1 cellular context compared by ENCODE assay signal in genomic region chr13:49044849-49045248, GRCh38.
TF ChIP-seq lines count a peak whose summit lies in the region.

No MANE protein-coding gene starts in this region.

TF ChIP-seq in SK-N-SH treated with all-trans-retinoic acid at 6 μM for 48 hours, 23 proteins besides CTCF, POLR2A, EP300 and RAD21 (continued from another document):
- TF ChIP-seq, protein P1, sequence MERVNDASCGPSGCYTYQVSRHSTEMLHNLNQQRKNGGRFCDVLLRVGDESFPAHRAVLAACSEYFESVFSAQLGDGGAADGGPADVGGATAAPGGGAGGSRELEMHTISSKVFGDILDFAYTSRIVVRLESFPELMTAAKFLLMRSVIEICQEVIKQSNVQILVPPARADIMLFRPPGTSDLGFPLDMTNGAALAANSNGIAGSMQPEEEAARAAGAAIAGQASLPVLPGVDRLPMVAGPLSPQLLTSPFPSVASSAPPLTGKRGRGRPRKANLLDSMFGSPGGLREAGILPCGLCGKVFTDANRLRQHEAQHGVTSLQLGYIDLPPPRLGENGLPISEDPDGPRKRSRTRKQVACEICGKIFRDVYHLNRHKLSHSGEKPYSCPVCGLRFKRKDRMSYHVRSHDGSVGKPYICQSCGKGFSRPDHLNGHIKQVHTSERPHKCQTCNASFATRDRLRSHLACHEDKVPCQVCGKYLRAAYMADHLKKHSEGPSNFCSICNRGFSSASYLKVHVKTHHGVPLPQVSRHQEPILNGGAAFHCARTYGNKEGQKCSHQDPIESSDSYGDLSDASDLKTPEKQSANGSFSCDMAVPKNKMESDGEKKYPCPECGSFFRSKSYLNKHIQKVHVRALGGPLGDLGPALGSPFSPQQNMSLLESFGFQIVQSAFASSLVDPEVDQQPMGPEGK (CRISPR knock-in tag; IDR thresholded peaks at IDR 0.05; ENCODE audit: borderline replicate concordance), result no peak
- TF ChIP-seq, protein P2, sequence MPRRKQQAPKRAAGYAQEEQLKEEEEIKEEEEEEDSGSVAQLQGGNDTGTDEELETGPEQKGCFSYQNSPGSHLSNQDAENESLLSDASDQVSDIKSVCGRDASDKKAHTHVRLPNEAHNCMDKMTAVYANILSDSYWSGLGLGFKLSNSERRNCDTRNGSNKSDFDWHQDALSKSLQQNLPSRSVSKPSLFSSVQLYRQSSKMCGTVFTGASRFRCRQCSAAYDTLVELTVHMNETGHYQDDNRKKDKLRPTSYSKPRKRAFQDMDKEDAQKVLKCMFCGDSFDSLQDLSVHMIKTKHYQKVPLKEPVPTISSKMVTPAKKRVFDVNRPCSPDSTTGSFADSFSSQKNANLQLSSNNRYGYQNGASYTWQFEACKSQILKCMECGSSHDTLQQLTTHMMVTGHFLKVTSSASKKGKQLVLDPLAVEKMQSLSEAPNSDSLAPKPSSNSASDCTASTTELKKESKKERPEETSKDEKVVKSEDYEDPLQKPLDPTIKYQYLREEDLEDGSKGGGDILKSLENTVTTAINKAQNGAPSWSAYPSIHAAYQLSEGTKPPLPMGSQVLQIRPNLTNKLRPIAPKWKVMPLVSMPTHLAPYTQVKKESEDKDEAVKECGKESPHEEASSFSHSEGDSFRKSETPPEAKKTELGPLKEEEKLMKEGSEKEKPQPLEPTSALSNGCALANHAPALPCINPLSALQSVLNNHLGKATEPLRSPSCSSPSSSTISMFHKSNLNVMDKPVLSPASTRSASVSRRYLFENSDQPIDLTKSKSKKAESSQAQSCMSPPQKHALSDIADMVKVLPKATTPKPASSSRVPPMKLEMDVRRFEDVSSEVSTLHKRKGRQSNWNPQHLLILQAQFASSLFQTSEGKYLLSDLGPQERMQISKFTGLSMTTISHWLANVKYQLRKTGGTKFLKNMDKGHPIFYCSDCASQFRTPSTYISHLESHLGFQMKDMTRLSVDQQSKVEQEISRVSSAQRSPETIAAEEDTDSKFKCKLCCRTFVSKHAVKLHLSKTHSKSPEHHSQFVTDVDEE (CRISPR knock-in tag; IDR thresholded peaks at IDR 0.05), result no peak
- no peak for TF ChIP-seq TCF4 (CRISPR knock-in tag; IDR thresholded peaks at IDR 0.05; ENCODE audit: borderline replicate concordance)
- TF ChIP-seq TOX (CRISPR knock-in tag; IDR thresholded peaks at IDR 0.05; ENCODE audit: borderline replicate concordance), result no peak
- TF ChIP-seq ARNTL (CRISPR knock-in tag; IDR thresholded peaks at IDR 0.05; ENCODE audit: borderline replicate concordance, low read depth), result no peak
- TF ChIP-seq ZNF565 (CRISPR knock-in tag; conservative IDR thresholded peaks at IDR 0.05; ENCODE audit: low read depth), result no peak
- TF ChIP-seq ZNF70 (CRISPR knock-in tag; IDR thresholded peaks at IDR 0.05), result no peak
- TF ChIP-seq ZNF8 (CRISPR knock-in tag; IDR thresholded peaks at IDR 0.05), result no peak
